Comparison of ENCODE assay signal across 8 cellular contexts in the genomic region with DNA sequence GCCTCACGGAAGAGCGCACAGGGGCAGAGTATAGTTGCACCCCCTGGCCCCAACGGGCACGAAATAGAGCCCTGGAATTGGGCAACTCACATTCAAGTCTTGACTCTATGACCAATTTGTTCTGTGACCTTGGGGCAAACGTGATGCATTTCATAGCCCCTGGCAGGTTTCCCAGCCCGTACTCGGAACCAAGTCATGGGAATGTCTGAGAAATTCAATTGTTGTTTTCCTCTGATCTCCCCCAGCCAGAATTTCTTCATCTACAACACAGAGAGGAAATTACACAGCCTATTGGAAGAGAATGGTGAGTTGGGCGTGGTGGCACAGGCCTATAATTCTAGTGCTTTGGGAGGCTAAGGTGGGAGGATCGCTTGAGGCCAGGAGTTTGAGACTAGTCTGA.
"Had no signal": no experiment of that assay in that cellular context is flagged by ENCODE, and none has a peak within 500 bp of the region (broad histone marks: within the 10 kb centered on the region; RNA-seq: fewer than 3 reads in every experiment).

No MANE protein-coding gene starts in this region.

- H3K27ac ChIP-seq: prostate gland had no signal

- H3K4me3 ChIP-seq: prostate gland had no signal

- H3K9me3 ChIP-seq: prostate gland had no signal

- ATAC-seq: natural killer cell treated with Interleukin-12 subunit alpha and Interleukin-12 subunit beta and Interleukin-15 and Interleukin-18, amount 100 ng/mL, for 72 hours; stimulated activated naive CD8-positive, alpha-beta T cell treated with anti-CD3 and anti-CD28 coated beads, Interleukin-15, Interleukin-2, amounts not matched to agents 100 U/mL and 50 U/mL, for 24 hours had no signal

- H3K4me1 ChIP-seq: prostate gland had no signal

- DNase-seq: activated CD4-positive, CD25-positive, alpha-beta regulatory T cell; amygdala; hypothalamus; occipital lobe; stimulated activated CD4-positive, alpha-beta T cell treated with anti-CD3 and anti-CD28 coated beads, Interleukin-2, amount 100 ng/mL, for 48 hours; stimulated activated naive CD8-positive, alpha-beta T cell treated with anti-CD3 and anti-CD28 coated beads, Interleukin-15, Interleukin-2, amounts not matched to agents 100 U/mL and 50 U/mL, for 24 hours had no signal

- H3K36me3 ChIP-seq: prostate gland had no signal
